8 cellular contexts compared by ENCODE assay signal in the genomic region with DNA sequence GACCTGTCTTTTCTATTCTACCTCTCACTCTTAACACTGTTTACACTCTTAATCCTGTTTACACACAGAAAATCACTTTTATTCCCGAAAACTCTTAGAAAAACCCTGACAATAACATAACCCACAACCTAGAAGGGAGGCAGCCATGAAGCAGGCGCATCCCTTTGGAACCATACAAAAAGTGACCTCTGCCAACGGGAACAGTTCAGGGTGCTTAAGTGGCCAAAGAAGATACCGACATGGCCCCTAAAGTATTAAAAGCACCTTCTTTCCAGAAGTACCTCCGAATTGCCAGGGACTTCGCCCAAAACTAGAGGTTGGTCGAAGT. TPM values are rescaled to one million over a fixed set of nuclear protein-coding genes. Genes with fewer than 3 reads are reported as not detected.
DNase-seq lines count a peak whose midpoint lies in the region; ATAC-seq and TF ChIP-seq lines count a peak whose summit lies in the region.

No MANE protein-coding gene starts in this region.

- no peaks in the 10 kb centered on the region for H3K9me3 ChIP-seq in AG04450 (ENCODE audit: control insufficient read depth, insufficient read depth, low read length)
- H3K9me3 ChIP-seq in left lung = no peaks in the 10 kb centered on the region

- intact Hi-C loops in left lung (cut with DNase I) = no loop called here
- intact Hi-C loops in head of caudate nucleus (cut with DNase I) = no loop called here

- CTCF ChIA-PET in AG04450 (lab: Charles Lee) = interaction anchor here (1.6 kb wide), 2 partner anchors 9 to 52 kb away, joined by 6 to 7 read pairs; no protein-coding TSS in a partner anchor

- H3K4me3 Mint-ChIP-seq in type B pancreatic cell = peak overlapping the region; percentile 98

- POLR2A ChIA-PET in AG04450 (lab: Yijun Ruan, JAX) = no interaction called here

- ATAC-seq in GM19372 (IDR thresholded peaks at IDR 0.05; ENCODE audit: low read depth, unreplicated experiment) = peak; percentile 4
- peak; percentile 1 for ATAC-seq in HG03460 (IDR thresholded peaks at IDR 0.05; ENCODE audit: unreplicated experiment)
- peak; percentile 45 for ATAC-seq in left lung

- TF ChIP-seq CTCF in AG04450 (IDR thresholded peaks at IDR 0.05; ENCODE audit: low read depth, low read length) (no peak), astrocyte of the cerebellum (IDR thresholded peaks at IDR 0.05; ENCODE audit: low read depth, low read length, missing control alignments) (no peak), left lung (IDR thresholded peaks at IDR 0.05) (no peak), type B pancreatic cell (conservative IDR thresholded peaks at IDR 0.05) (no peak)

- H3K4me1 Mint-ChIP-seq in type B pancreatic cell (ENCODE audit: unreplicated experiment) = peaks cover 20% of the 10 kb centered on the region

- H3K9me3 Mint-ChIP-seq in type B pancreatic cell = no peaks in the 10 kb centered on the region

- peak overlapping the region; percentile 98 for H3K27ac Mint-ChIP-seq in type B pancreatic cell

- in situ Hi-C loops in astrocyte of the cerebellum (cut with HindIII; ENCODE audit: low sequenced_read_pairs) = no loop called here

- peak overlapping the region; percentile 65 for H3K27ac ChIP-seq in AG04450 (ENCODE audit: low read depth, low read length)
- peak overlapping the region; percentile 63 to 78 for H3K27ac ChIP-seq in left lung

- H3K4me3 ChIP-seq in AG04450 (ENCODE audit: low read depth, low read length) (peak overlapping the region; percentile 94), astrocyte of the cerebellum (ENCODE audit: low read depth, low read length) (peak overlapping the region; percentile 73), left lung (peak overlapping the region; percentile 68)

- no peak for DNase-seq in AG04450 (ENCODE audit: low read depth, low spot score)
- DNase-seq in astrocyte of the cerebellum (ENCODE audit: low read depth) = no peak
- DNase-seq in left lung = no peak
- no peak for DNase-seq in type B pancreatic cell (ENCODE audit: extremely low spot score, unreplicated experiment)
- no peak for DNase-seq in amniotic stem cell (lab: John Stamatoyannopoulos, UW)
- DNase-seq in head of caudate nucleus = no peak

- H3K27me3 Mint-ChIP-seq in type B pancreatic cell = no peaks in the 10 kb centered on the region

- peaks cover 0 to 8% of the 10 kb centered on the region in 2 donors for H3K36me3 ChIP-seq in left lung

- peaks cover 7 to 45% of the 10 kb centered on the region in 2 donors for H3K4me1 ChIP-seq in left lung

- no peaks in the 10 kb centered on the region for H3K27me3 ChIP-seq in AG04450 (ENCODE audit: control insufficient read depth, insufficient read depth, low read length)
- H3K27me3 ChIP-seq in left lung = no peaks in the 10 kb centered on the region

- no peaks in the 10 kb centered on the region for H3K36me3 Mint-ChIP-seq in type B pancreatic cell

RNA-seq across cellular contexts. Expression of gene MMUT, which starts 0.5 kb away (rescaled TPM):
- 19.9 and 26.8 TPM in 2 replicates for polyA plus RNA-seq in AG04450 (2011; rRNA removed)
- polyA minus RNA-seq in AG04450 (2011; rRNA and poly(A)+ RNA removed) = 12.6 and 16.9 TPM in 2 replicates
- 10 to 100 TPM; 20.6 to 25.5 TPM for total RNA-seq in left lung
- total RNA-seq in type B pancreatic cell (ENCODE audit: low replicate concordance) = 27.6 and 30.5 TPM in 2 replicates

RNA-seq across cellular contexts. Expression of gene CENPQ, which starts 0.6 kb away (rescaled TPM):
- polyA plus RNA-seq in AG04450 (2011; rRNA removed) = 3.4 and 6.5 TPM in 2 replicates
- 0.55 and 1.0 TPM in 2 replicates for polyA minus RNA-seq in AG04450 (2011; rRNA and poly(A)+ RNA removed)
- total RNA-seq in left lung = 1 to 10 TPM; 3.8 to 7.1 TPM
- total RNA-seq in type B pancreatic cell (ENCODE audit: low replicate concordance) = 3.7 and 8.6 TPM in 2 replicates

RNA-seq across cellular contexts. Expression of gene GLYATL3, which starts 37.2 kb away (rescaled TPM):
- not detected in 2 replicates for polyA plus RNA-seq in AG04450 (2011; rRNA removed)
- polyA minus RNA-seq in AG04450 (2011; rRNA and poly(A)+ RNA removed) = not detected in 2 replicates
- total RNA-seq in left lung = not detected
- total RNA-seq in type B pancreatic cell (ENCODE audit: low replicate concordance) = 0.50 TPM in 1 of 2 replicates, not detected in the other
